ENCODE assay signal across 14 cellular contexts in the genomic region with DNA sequence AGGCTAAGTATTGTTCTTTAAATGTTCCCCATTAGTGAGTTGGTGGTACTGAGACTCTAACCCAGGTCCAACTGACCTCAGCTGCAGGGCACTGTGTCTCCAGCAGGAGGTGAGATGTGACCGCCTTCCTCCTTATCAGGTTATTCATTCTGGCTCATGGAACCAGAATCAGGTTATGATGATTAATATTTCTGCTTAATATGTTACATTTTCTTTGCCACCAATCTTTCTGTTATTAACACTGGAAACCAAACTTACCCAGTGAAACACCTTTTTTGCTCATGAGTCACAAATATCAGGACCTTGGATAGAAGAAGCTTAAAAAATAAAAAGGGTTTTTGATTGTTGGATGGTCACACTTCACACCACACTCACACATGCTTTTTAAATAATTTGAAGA.
DNase-seq lines count a peak whose midpoint lies in the region; ATAC-seq, FAIRE-seq and TF ChIP-seq lines count a peak whose summit lies in the region.
"Had no signal": no experiment of that assay in that cellular context is flagged by ENCODE, and none has a peak within 500 bp of the region (broad histone marks: within the 10 kb centered on the region; RNA-seq: fewer than 3 reads in every experiment).

No MANE protein-coding gene starts in this region.

- ATAC-seq in DND-41 (ENCODE audit: insufficient read depth, low read depth) (no peak), foreskin keratinocyte (peak; percentile 17), GM18505 (IDR thresholded peaks at IDR 0.05; ENCODE audit: unreplicated experiment) (no peak), HG03097 (IDR thresholded peaks at IDR 0.05; ENCODE audit: low FRiP score, unreplicated experiment) (no peak)

- no peak overlapping the region for H3K4me3 ChIP-seq in DND-41 (ENCODE audit: low read depth in 1 of 2, low read length in 2 of 2)
- no peak overlapping the region for H3K4me3 ChIP-seq in dorsolateral prefrontal cortex
- H3K4me3 ChIP-seq: skin epidermis had no signal

- TF ChIP-seq CTCF in DND-41 (IDR thresholded peaks at IDR 0.05; ENCODE audit: borderline replicate concordance, extremely low read depth, low read length, poor library complexity, severe bottlenecking) (peak; percentile 53), GM20000 (IDR thresholded peaks at IDR 0.05; ENCODE audit: extremely low read depth, missing control alignments) (peak; percentile 3), foreskin keratinocyte (conservative IDR thresholded peaks at IDR 0.05) (peak; percentile 42), dorsolateral prefrontal cortex (IDR thresholded peaks at IDR 0.05 in 54 of 56, conservative IDR thresholded peaks at IDR 0.05 in 2 of 56; ENCODE audit: low read depth in 1 of 56, partially characterized antibody in 56 of 56) (peak in 6 of 56 donors; percentile 5 to 19 (median 12))

- no peak overlapping the region for H3K4me2 ChIP-seq in DND-41 (ENCODE audit: insufficient read depth, low read length)

- no peaks in the 10 kb centered on the region for H4K20me1 ChIP-seq in DND-41 (ENCODE audit: insufficient read depth, low read length)

- no peak for DNase-seq in DND-41
- DNase-seq in GM20000 (ENCODE audit: low spot score) = no peak
- DNase-seq in RCC 7860 (ENCODE audit: low spot score) = peak; percentile 35
- peak in 1 of 2 donors; percentile 33 for DNase-seq in foreskin keratinocyte
- DNase-seq in 8988T = no peak
- DNase-seq in dorsolateral prefrontal cortex = no peak
- DNase-seq: activated CD8-positive, alpha-beta memory T cell treated with anti-CD3 and anti-CD28 coated beads, Interleukin-2, amount 50 U/mL, for 4 hours; CD4-positive, alpha-beta T cell; IMR-90; NCI-H2081 treated with DMSO at 0.1 percent for 48 hours had no signal

- no peaks in the 10 kb centered on the region for H3K9me3 ChIP-seq in DND-41 (ENCODE audit: insufficient read depth, low read length, severe bottlenecking)

- no peak overlapping the region for H2AFZ ChIP-seq in DND-41 (ENCODE audit: low read depth, low read length)

- H3K36me3 ChIP-seq in DND-41 (ENCODE audit: insufficient read depth, low read length) = peaks cover 12% of the 10 kb centered on the region

- TF ChIP-seq POLR2A in GM18505 (IDR thresholded peaks at IDR 0.05; ENCODE audit: borderline replicate concordance, extremely low read depth, insufficient read depth, insufficient read length) = no peak

- no peak overlapping the region for H3K9ac ChIP-seq in DND-41 (ENCODE audit: low read depth, low read length)

- no peaks in the 10 kb centered on the region for H3K79me2 ChIP-seq in DND-41 (ENCODE audit: insufficient read depth, low read length)

- FAIRE-seq in RCC 7860 (lab: Jason Lieb, UNC) = peak; percentile 91
- FAIRE-seq: GM12891 had no signal

- peak overlapping the region; percentile 65 for H3K27ac ChIP-seq in DND-41 (ENCODE audit: low read length)
- no peak overlapping the region for H3K27ac ChIP-seq in foreskin keratinocyte
- no peak overlapping the region for H3K27ac ChIP-seq in dorsolateral prefrontal cortex
- H3K27ac ChIP-seq: skin epidermis had no signal

- H3K4me1 ChIP-seq in DND-41 (ENCODE audit: insufficient read depth, low read length) = peaks cover 40% of the 10 kb centered on the region
- peaks cover 13% of the 10 kb centered on the region for H3K4me1 ChIP-seq in foreskin keratinocyte

- intact Hi-C loops in dorsolateral prefrontal cortex (cut with DNase I) = no loop called here

- H3K27me3 ChIP-seq in DND-41 (ENCODE audit: insufficient read depth, low read length, poor library complexity) (no peaks in the 10 kb centered on the region), foreskin keratinocyte (no peaks in the 10 kb centered on the region), dorsolateral prefrontal cortex (no peaks in the 10 kb centered on the region)
